In the genomic region with DNA sequence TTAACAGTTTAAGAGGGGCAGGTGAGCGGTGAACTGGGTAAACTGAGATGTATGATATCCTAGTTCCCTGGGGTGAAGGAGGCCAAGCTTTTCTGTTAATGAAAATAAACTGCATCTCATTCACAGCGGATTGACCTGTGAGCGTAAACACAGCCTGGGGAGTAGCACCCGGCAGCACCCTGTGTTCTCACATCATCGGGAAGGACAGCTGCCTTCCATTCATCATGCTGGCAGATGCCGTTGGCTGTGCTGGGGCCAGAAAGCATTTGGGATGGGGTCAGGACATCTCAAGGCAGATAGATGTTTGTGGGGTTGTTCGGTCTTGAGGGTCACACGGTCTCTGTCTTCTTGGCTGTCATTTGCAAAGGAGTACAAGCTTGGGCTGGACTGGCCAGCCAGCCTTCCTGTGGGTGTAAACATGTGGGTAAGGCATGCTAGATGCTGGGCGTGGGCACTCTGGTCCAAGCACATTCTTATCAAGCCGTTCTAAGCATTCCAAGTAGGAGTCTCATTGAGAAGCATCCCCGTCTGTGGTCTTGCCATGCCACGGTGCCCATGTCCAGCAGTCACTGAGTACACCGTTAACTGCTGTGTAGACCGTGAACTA, we compare ENCODE assay signal across 20 cellular contexts.
DNase-seq lines count a peak whose midpoint lies in the region; ATAC-seq and TF ChIP-seq lines count a peak whose summit lies in the region.
"Had no signal": no experiment of that assay in that cellular context is flagged by ENCODE, and none has a peak within 500 bp of the region (broad histone marks: within the 10 kb centered on the region; RNA-seq: fewer than 3 reads in every experiment).

No MANE protein-coding gene starts in this region.

- H3K18ac ChIP-seq in IMR-90 (ENCODE audit: low read depth, low read length) (no peak overlapping the region), mesenchymal stem cell (ENCODE audit: low read depth in 1 of 2, low read length in 2 of 2) (no peak overlapping the region)

- H3K4ac ChIP-seq in IMR-90 (ENCODE audit: low read depth, low read length) (no peak overlapping the region), mesenchymal stem cell (ENCODE audit: low read depth in 1 of 2, low read length in 2 of 2) (no peak overlapping the region)

- in situ Hi-C loops in IMR-90 (cut with MboI; ENCODE audit: low sequenced_read_pairs): no loop called here

- no peak overlapping the region for H3K23ac ChIP-seq in IMR-90 (ENCODE audit: low read depth, low read length)
- H3K23ac ChIP-seq in mesenchymal stem cell (ENCODE audit: low read length in 2 of 2): no peak overlapping the region

- H3K36me3 ChIP-seq in IMR-90 (ENCODE audit: control insufficient read depth, insufficient read depth, low read length) (peaks cover 1% of the 10 kb centered on the region; the same call in 1 of the 2 replicates), mesenchymal stem cell (ENCODE audit: control insufficient read depth in 1 of 2, insufficient read depth in 2 of 2, low read depth in 1 of 2, low read length in 2 of 2) (peaks cover 0 to 5% of the 10 kb centered on the region in 2 experiments)
- H3K36me3 ChIP-seq: colonic mucosa, pancreas had no signal

- H3K4me3 ChIP-seq in IMR-90 (ENCODE audit: insufficient read depth, low read depth, low read length) (no peak overlapping the region), coronary artery (no peak overlapping the region), mesenchymal stem cell (ENCODE audit: insufficient read depth in 1 of 2, low read depth in 1 of 2, low read length in 2 of 2) (no peak overlapping the region)
- H3K4me3 ChIP-seq: colonic mucosa, hepatocyte, pancreas, smooth muscle cell had no signal

- H2AK9ac ChIP-seq in IMR-90 (replicated peaks; ENCODE audit: low read depth, low read length, poor library complexity): peak overlapping the region; percentile 68

- intact Hi-C loops in IMR-90 (cut with micrococcal nuclease): loop anchor here (2.0 to 10.0 kb wide), 2 partner anchors 311 to 331 kb away; no protein-coding TSS in a partner anchor

- peak overlapping the region; percentile 9 for H2AFZ ChIP-seq in IMR-90 (replicated peaks; ENCODE audit: low read length, poor library complexity)
- H2AFZ ChIP-seq in mesenchymal stem cell (ENCODE audit: low read depth, low read length): no peak overlapping the region
- H2AFZ ChIP-seq: hepatocyte had no signal

- no peak overlapping the region for H2BK12ac ChIP-seq in mesenchymal stem cell (ENCODE audit: low read length in 2 of 2)

- H2AK5ac ChIP-seq in IMR-90 (ENCODE audit: low read depth, low read length) (no peak overlapping the region; the same call in 1 of the 2 replicates), mesenchymal stem cell (ENCODE audit: low read length, severe bottlenecking) (no peak overlapping the region)

- TF ChIP-seq CTCF in IMR-90 (conservative IDR thresholded peaks at IDR 0.05; ENCODE audit: low read depth, low read length): no peak
- no peak for TF ChIP-seq CTCF in coronary artery (IDR thresholded peaks at IDR 0.05)

- H3K27me3 ChIP-seq in IMR-90 (ENCODE audit: control insufficient read depth, insufficient read depth, low read length) (no peaks in the 10 kb centered on the region), mesenchymal stem cell (ENCODE audit: control insufficient read depth in 1 of 2, insufficient read depth in 1 of 2, low read length in 2 of 2) (no peaks in the 10 kb centered on the region)
- H3K27me3 ChIP-seq: colonic mucosa, hepatocyte, pancreas had no signal

- H4K8ac ChIP-seq in IMR-90 (ENCODE audit: low read depth in 2 of 2, low read length in 2 of 2): no peak overlapping the region
- H4K8ac ChIP-seq in mesenchymal stem cell (ENCODE audit: low read length): no peak overlapping the region

- H2BK120ac ChIP-seq in IMR-90 (ENCODE audit: low read depth, low read length) (no peak overlapping the region), mesenchymal stem cell (ENCODE audit: low read depth, low read length) (no peak overlapping the region)

- TF ChIP-seq RAD21 in IMR-90 (IDR thresholded peaks at IDR 0.05; ENCODE audit: low read length): no peak

- H3K9me3 ChIP-seq in IMR-90 (ENCODE audit: control insufficient read depth, insufficient read depth, low read length): no peaks in the 10 kb centered on the region
- H3K9me3 ChIP-seq in mesenchymal stem cell (ENCODE audit: control insufficient read depth, low read length): no peaks in the 10 kb centered on the region
- H3K9me3 ChIP-seq: colonic mucosa, pancreas had no signal

- peaks cover 34 to 47% of the 10 kb centered on the region in 2 experiments for H3K79me1 ChIP-seq in IMR-90 (ENCODE audit: low read depth in 1 of 2, low read length in 2 of 2)
- peaks cover 29% of the 10 kb centered on the region for H3K79me1 ChIP-seq in mesenchymal stem cell (replicated peaks; ENCODE audit: low read length, poor library complexity, severe bottlenecking)

- no peak overlapping the region for H2BK20ac ChIP-seq in IMR-90 (ENCODE audit: low read depth, low read length)

- H3K14ac ChIP-seq in IMR-90 (replicated peaks; ENCODE audit: low read depth, low read length) (0 out of 2 replicates have a peak overlapping the region, but pooled peaks have one; percentile 17), mesenchymal stem cell (ENCODE audit: low read length in 2 of 2) (no peak overlapping the region)

- TF ChIP-seq POLR2A in IMR-90 (IDR thresholded peaks at IDR 0.05; ENCODE audit: low read depth, low read length): no peak

- H4K91ac ChIP-seq in IMR-90 (ENCODE audit: insufficient read depth, low read depth, low read length) (no peak overlapping the region), mesenchymal stem cell (ENCODE audit: low read length) (peak overlapping the region; percentile 34)

- no peak overlapping the region for H3K27ac ChIP-seq in IMR-90 (ENCODE audit: insufficient read depth, low read length)
- H3K27ac ChIP-seq in coronary artery: no peak overlapping the region
- H3K27ac ChIP-seq in mesenchymal stem cell (ENCODE audit: low read length, poor library complexity, severe bottlenecking): no peak overlapping the region
- H3K27ac ChIP-seq: colonic mucosa, hepatocyte, pancreas had no signal

- H3K9me1 ChIP-seq in IMR-90 (ENCODE audit: insufficient read depth, low read length): peaks cover 20% of the 10 kb centered on the region

- H4K20me1 ChIP-seq in IMR-90 (ENCODE audit: insufficient read depth, low read length): peaks cover 18% of the 10 kb centered on the region

- H3K9ac ChIP-seq in IMR-90 (ENCODE audit: low read depth, low read length): no peak overlapping the region
- no peak overlapping the region for H3K9ac ChIP-seq in mesenchymal stem cell (ENCODE audit: low read length)

- WGBS in IMR-90 (ENCODE audit: extremely low coverage in 2 of 2, insufficient read length in 1 of 2), 2 experiments: 20% methylated on average over 1 of the region's 14 CpGs; no CpG with 5 or more reads in 1 of the 2 experiments
- 94% methylated on average over 13 of the region's 14 CpGs for WGBS in mesenchymal stem cell

- CTCF ChIA-PET in IMR-90 (lab: Yijun Ruan, JAX): interaction anchor here (0.8 kb wide), 1 partner anchor 13 kb away, joined by 3 read pairs; no protein-coding TSS in a partner anchor

- no TSS peak for BruUV-seq in IMR-90 (replicated peaks; lab: Mats Ljungman, UMichigan)

- no peak overlapping the region for H4K5ac ChIP-seq in IMR-90 (ENCODE audit: low read depth, low read length)

- POLR2A ChIA-PET in IMR-90 (lab: Charles Lee; ENCODE audit: unreplicated experiment): no interaction called here

- H3K4me1 ChIP-seq in IMR-90 (ENCODE audit: control insufficient read depth, insufficient read depth, low read length) (peaks cover 16% of the 10 kb centered on the region), mesenchymal stem cell (ENCODE audit: control insufficient read depth, insufficient read depth, low read depth, low read length) (peaks cover 16% of the 10 kb centered on the region)
- H3K4me1 ChIP-seq: colonic mucosa, pancreas had no signal

- ATAC-seq in IMR-90 (ENCODE audit: low read depth) (peak; percentile 55), GM19467 (IDR thresholded peaks at IDR 0.05; ENCODE audit: unreplicated experiment) (no peak), HG03439 (IDR thresholded peaks at IDR 0.05; ENCODE audit: unreplicated experiment) (no peak)
- ATAC-seq: activated T-cell treated with anti-CD3 and anti-CD28 coated beads, Interleukin-2, amount 50 U/mL, for 72 hours had no signal

- no peak overlapping the region for H2BK5ac ChIP-seq in IMR-90 (ENCODE audit: low read depth, low read length, poor library complexity, severe bottlenecking)
- H2BK5ac ChIP-seq in mesenchymal stem cell (ENCODE audit: low read depth, low read length, poor library complexity, severe bottlenecking): no peak overlapping the region

- dilution Hi-C loops in IMR-90 (cut with HindIII; ENCODE audit: low sequenced_read_pairs, unreplicated experiment): no loop called here

- no peak overlapping the region for H3K4me2 ChIP-seq in IMR-90 (ENCODE audit: low read depth, low read length)
- no peak overlapping the region for H3K4me2 ChIP-seq in mesenchymal stem cell (ENCODE audit: low read length, poor library complexity, severe bottlenecking)
- H3K4me2 ChIP-seq: hepatocyte, smooth muscle cell had no signal

- DNase-seq in AG08395 (ENCODE audit: low spot score): peak; percentile 82
- DNase-seq in IMR-90: peak; percentile 45
- DNase-seq in coronary artery (ENCODE audit: low spot score): peak; percentile 58
- no peak for DNase-seq in mesenchymal stem cell
- no peak for DNase-seq in NCI-H1092 treated with DMSO at 0.1 percent for 48 hours (lab: John Stamatoyannopoulos, UW)
- no peak for DNase-seq in hepatic stellate cell (ENCODE audit: low spot score)
- DNase-seq: ACHN; activated CD4-positive, alpha-beta T cell treated with anti-CD3 and anti-CD28 coated beads, Interleukin-2, amount 50 U/mL, for 4 hours; activated T-cell treated with anti-CD3 and anti-CD28 coated beads, Interleukin-2, amount 50 U/mL, for 72 hours; amniotic stem cell; colonic mucosa; Kasumi-1; NCI-H187 treated with DMSO at 0.1 percent for 48 hours; NCI-H510A; pancreas; stimulated activated naive CD4-positive, alpha-beta T cell treated with Interleukin-2 at 50 U/mL for 16 hours had no signal

- H3K56ac ChIP-seq in IMR-90 (ENCODE audit: extremely low read depth, insufficient read depth, low read length): no peak overlapping the region

- H2BK15ac ChIP-seq in IMR-90 (ENCODE audit: low read depth, low read length) (no peak overlapping the region), mesenchymal stem cell (ENCODE audit: low read depth, poor library complexity, severe bottlenecking) (no peak overlapping the region)

TF ChIP-seq in IMR-90, 13 proteins besides CTCF, POLR2A, EP300 and RAD21:
- TF ChIP-seq MXI1 (IDR thresholded peaks at IDR 0.05; ENCODE audit: borderline replicate concordance, low read depth, low read length): peak; percentile 50; the same call in 1 of the 2 replicates
- TF ChIP-seq SMC3 (IDR thresholded peaks at IDR 0.05; ENCODE audit: low read depth, low read length): no peak

Comparison
In these comparisons a context has a peak if more than half of its experiments do, and no peak if none do; other contexts are left out.
1. DNase-seq: peak in AG08395 (single experiment), IMR-90 (single experiment) and coronary artery (single experiment); none in mesenchymal stem cell (single experiment), NCI-H1092 treated with DMSO at 0.1 percent for 48 hours (single experiment) and hepatic stellate cell (single experiment).